Comparison of ENCODE assay signal across 17 cellular contexts in genomic region chr6:73870907-73871306, GRCh38.
DNase-seq lines count a peak whose midpoint lies in the region; ATAC-seq and TF ChIP-seq lines count a peak whose summit lies in the region.
"Had no signal": no experiment of that assay in that cellular context is flagged by ENCODE, and none has a peak within 500 bp of the region (broad histone marks: within the 10 kb centered on the region; RNA-seq: fewer than 3 reads in every experiment).

No MANE protein-coding gene starts in this region.

- H3K4me3 ChIP-seq in epithelial cell of esophagus (ENCODE audit: low read length) = no peak overlapping the region
- H3K4me3 ChIP-seq in trophoblast cell (ENCODE audit: low read depth, low read length) = no peak overlapping the region
- H3K4me3 ChIP-seq in H7 (ENCODE audit: insufficient read depth, low read depth, low read length) = no peak overlapping the region

- no peak overlapping the region for H3K23ac ChIP-seq in trophoblast cell (ENCODE audit: low read length)

- H3K79me2 ChIP-seq in trophoblast cell (ENCODE audit: control insufficient read depth, insufficient read depth, low read length, poor library complexity) = no peaks in the 10 kb centered on the region

- no peak overlapping the region for H3K14ac ChIP-seq in trophoblast cell (ENCODE audit: low read length)

- H2BK120ac ChIP-seq in trophoblast cell (ENCODE audit: insufficient read depth, low read length, poor library complexity) = no peak overlapping the region

- H2AK5ac ChIP-seq in trophoblast cell (ENCODE audit: low read length) = no peak overlapping the region

- H2BK5ac ChIP-seq in trophoblast cell (ENCODE audit: low read depth, low read length, poor library complexity) = no peak overlapping the region

- no peak for TF ChIP-seq CTCF in epithelial cell of esophagus (IDR thresholded peaks at IDR 0.05; ENCODE audit: insufficient read depth, low read depth, low read length, missing control alignments)

- no peak overlapping the region for H4K8ac ChIP-seq in trophoblast cell (ENCODE audit: low read depth, low read length)

- no peak overlapping the region for H3K27ac ChIP-seq in trophoblast cell (ENCODE audit: low read depth, low read length)

- peaks cover 0 to 3% of the 10 kb centered on the region in 2 experiments for H3K4me1 ChIP-seq in trophoblast cell (ENCODE audit: control insufficient read depth in 1 of 2, insufficient read depth in 2 of 2, low read length in 2 of 2)
- H3K4me1 ChIP-seq: BE2C had no signal

- H3K9ac ChIP-seq in trophoblast cell (ENCODE audit: low read length) = no peak overlapping the region

- no peak overlapping the region for H4K12ac ChIP-seq in trophoblast cell (ENCODE audit: low read depth, low read length)

- no peak overlapping the region for H2BK12ac ChIP-seq in trophoblast cell (ENCODE audit: low read length)

- H3K18ac ChIP-seq in trophoblast cell (ENCODE audit: low read length) = no peak overlapping the region

- H3K36me3 ChIP-seq in trophoblast cell (ENCODE audit: control insufficient read depth in 1 of 2, insufficient read depth in 2 of 2, low read length in 2 of 2) = no peaks in the 10 kb centered on the region
- no peaks in the 10 kb centered on the region for H3K36me3 ChIP-seq in H7 (replicated peaks; ENCODE audit: control insufficient read depth, insufficient read depth, low read length)
- H3K36me3 ChIP-seq: BE2C had no signal

- H3K27me3 ChIP-seq in trophoblast cell (ENCODE audit: insufficient read depth, low read length) (no peaks in the 10 kb centered on the region), H7 (ENCODE audit: control insufficient read depth, insufficient read depth, low read length) (no peaks in the 10 kb centered on the region)
- H3K27me3 ChIP-seq: BE2C had no signal

- H3K4ac ChIP-seq in trophoblast cell (ENCODE audit: low read depth, low read length) = no peak overlapping the region

- H3K79me1 ChIP-seq in trophoblast cell (ENCODE audit: low read length) = peaks cover 3% of the 10 kb centered on the region

- no peaks in the 10 kb centered on the region for H3K9me3 ChIP-seq in trophoblast cell (ENCODE audit: insufficient read depth, low read depth, low read length)
- H3K9me3 ChIP-seq: BE2C had no signal

- H3K4me2 ChIP-seq in trophoblast cell (ENCODE audit: low read length) = no peak overlapping the region

- ATAC-seq in GM19463 (IDR thresholded peaks at IDR 0.05; ENCODE audit: unreplicated experiment) = no peak

- no peak overlapping the region for H2AFZ ChIP-seq in trophoblast cell (ENCODE audit: insufficient read depth, low read length, poor library complexity)

- no peak for TF ChIP-seq EP300 in Ishikawa (IDR thresholded peaks at IDR 0.05; ENCODE audit: borderline replicate concordance)

- DNase-seq in ELF-1 (ENCODE audit: low read depth, low spot score) (peak; percentile 48), epithelial cell of esophagus (ENCODE audit: low read depth) (peak; percentile 96), trophoblast cell (peak; percentile 81 to 84), H7 (no peak), NCI-H524 (lab: John Stamatoyannopoulos, UW) (no peak)
- DNase-seq: BE2C, GDM1, KG1, NCI-H1092 treated with DMSO at 0.1 percent for 48 hours, NCI-H1436 treated with DMSO at 0.1 percent for 48 hours, NCI-H1930, NCI-H2227 treated with DMSO at 0.1 percent for 48 hours, NCI-H524 treated with DMSO at 0.1 percent for 48 hours, NCI-H82, SHP77 had no signal

- whole genome bisulfite sequencing in trophoblast cell (ENCODE audit: extremely low coverage, insufficient coverage, insufficient read length) = no CpG with 5 or more reads among the region's 3 CpGs

- no peak overlapping the region for H4K91ac ChIP-seq in trophoblast cell (ENCODE audit: low read depth, low read length)

- no peak for TF ChIP-seq RAD21 in Ishikawa (IDR thresholded peaks at IDR 0.05; ENCODE audit: low read depth)

TF ChIP-seq in Ishikawa, 13 proteins besides CTCF, POLR2A, EP300 and RAD21:
- TF ChIP-seq YY1 (IDR thresholded peaks at IDR 0.05; ENCODE audit: low read depth) (no peak), CEBPB (IDR thresholded peaks at IDR 0.05) (peak; percentile 56; the same call in 1 of the 2 replicates), ZBTB7A (IDR thresholded peaks at IDR 0.05; ENCODE audit: low read depth) (no peak)

Comparison
In these comparisons a context has a peak if more than half of its experiments do, and no peak if none do; other contexts are left out.
1. DNase-seq: peak in ELF-1 (single experiment), epithelial cell of esophagus (single experiment) and trophoblast cell (2 of 2); none in H7 (single experiment) and NCI-H524 (0 of 2).